Comparison of ENCODE assay signal across 15 cellular contexts in genomic region chr3:72299823-72300222, GRCh38.
"Had no signal": no experiment of that assay in that cellular context is flagged by ENCODE, and none has a peak within 500 bp of the region (broad histone marks: within the 10 kb centered on the region; RNA-seq: fewer than 3 reads in every experiment).

No MANE protein-coding gene starts in this region.

- H3K4me3 Mint-ChIP-seq: activated T-helper 1 cell treated with anti-CD3 and anti-CD28 coated beads, Interleukin-12 subunit alpha, Interleukin-12 subunit beta, Interleukin-2, Interleukin-4 antibody, amounts not matched to agents 30 ng/mL and 10 ng/mL and 1 ng/mL, durations not matched to agents 14 hours and 24 hours and 36 hours; natural killer cell; stimulated activated naive CD8-positive, alpha-beta T cell treated with anti-CD3 and anti-CD28 coated beads, Interleukin-15, amount 100 ng/mL, for 72 hours; T-helper 17 cell had no signal

- H3K4me3 ChIP-seq: adrenal gland, cardiac muscle cell, ovary, psoas muscle, suprapubic skin, vagina had no signal

- H3K4me1 Mint-ChIP-seq: natural killer cell; stimulated activated naive CD8-positive, alpha-beta T cell treated with anti-CD3 and anti-CD28 coated beads, Interleukin-15, amount 100 ng/mL, for 72 hours; T-helper 17 cell had no signal

- H3K9me3 Mint-ChIP-seq: activated T-helper 1 cell treated with anti-CD3 and anti-CD28 coated beads, Interleukin-12 subunit alpha, Interleukin-12 subunit beta, Interleukin-2, Interleukin-4 antibody, amounts not matched to agents 30 ng/mL and 10 ng/mL and 1 ng/mL, durations not matched to agents 14 hours and 24 hours and 36 hours; natural killer cell had no signal

- H3K9me3 ChIP-seq: adrenal gland, ovary, psoas muscle, suprapubic skin, vagina had no signal

- ATAC-seq: activated naive CD4-positive, alpha-beta T cell treated with anti-CD3 and anti-CD28 coated beads, Interleukin-2, amount 50 U/mL, for 72 hours; natural killer cell; stimulated activated naive CD8-positive, alpha-beta T cell treated with anti-CD3 and anti-CD28 coated beads, Interleukin-15, amount 100 ng/mL, for 72 hours; T-helper 17 cell had no signal

- H3K27me3 ChIP-seq: adrenal gland, cardiac muscle cell, ovary, suprapubic skin, vagina had no signal

- H3K27me3 Mint-ChIP-seq: stimulated activated naive CD8-positive, alpha-beta T cell treated with anti-CD3 and anti-CD28 coated beads, Interleukin-15, amount 100 ng/mL, for 72 hours had no signal

- H3K27ac ChIP-seq: adrenal gland, cardiac muscle cell, ovary, psoas muscle, suprapubic skin, vagina had no signal

- H3K27ac Mint-ChIP-seq: activated naive CD4-positive, alpha-beta T cell treated with anti-CD3 and anti-CD28 coated beads, Interleukin-2, amount 50 U/mL, for 72 hours; activated T-helper 1 cell treated with anti-CD3 and anti-CD28 coated beads, Interleukin-12 subunit alpha, Interleukin-12 subunit beta, Interleukin-2, Interleukin-4 antibody, amounts not matched to agents 30 ng/mL and 10 ng/mL and 1 ng/mL, durations not matched to agents 14 hours and 24 hours and 36 hours; natural killer cell; stimulated activated naive CD8-positive, alpha-beta T cell treated with anti-CD3 and anti-CD28 coated beads, Interleukin-15, amount 100 ng/mL, for 72 hours; T-helper 17 cell had no signal

- H3K36me3 ChIP-seq: adrenal gland, cardiac muscle cell, ovary, suprapubic skin, vagina had no signal

- H3K4me1 ChIP-seq: adrenal gland had no signal

- DNase-seq: activated CD4-positive, alpha-beta T cell treated with anti-CD3 and anti-CD28 coated beads, Interleukin-2, amount 50 U/mL, for 4 hours; activated gamma-delta T cell treated with Interleukin-2 at 50 U/mL for 16 hours; erythroblast; natural killer cell; ovary; stimulated activated CD4-positive, alpha-beta T cell treated with anti-CD3 and anti-CD28 coated beads, Interleukin-2, amount 100 ng/mL, for 48 hours; stimulated activated naive CD8-positive, alpha-beta T cell treated with anti-CD3 and anti-CD28 coated beads, Interleukin-15, amount 100 ng/mL, for 72 hours; T-helper 17 cell had no signal

- H3K36me3 Mint-ChIP-seq: activated naive CD4-positive, alpha-beta T cell treated with anti-CD3 and anti-CD28 coated beads, Interleukin-2, amount 50 U/mL, for 72 hours; natural killer cell had no signal
